15 cellular contexts compared by ENCODE assay signal in the genomic region with DNA sequence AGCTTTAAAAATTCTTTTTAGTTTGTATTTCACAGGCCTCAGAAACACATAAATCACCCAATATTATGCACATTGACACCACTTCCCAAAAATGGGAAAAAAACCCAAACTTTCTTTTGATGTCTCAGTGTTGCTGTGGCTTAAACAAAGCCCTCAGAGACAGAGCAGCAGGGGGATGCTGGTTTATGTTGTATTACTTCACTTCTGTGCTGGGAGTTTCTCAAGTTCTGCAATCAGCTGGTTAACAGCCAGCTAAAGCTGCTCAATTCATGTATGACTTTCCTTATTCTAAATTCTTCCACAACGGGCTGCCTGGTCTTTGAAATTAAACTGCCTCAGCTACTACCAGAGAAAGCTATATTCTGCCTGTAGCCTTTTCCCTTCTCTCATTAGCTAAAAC. TPM values are rescaled to one million over a fixed set of nuclear protein-coding genes. Genes with fewer than 3 reads are reported as not detected.
DNase-seq lines count a peak whose midpoint lies in the region; ATAC-seq and TF ChIP-seq lines count a peak whose summit lies in the region.
"Had no signal": no experiment of that assay in that cellular context is flagged by ENCODE, and none has a peak within 500 bp of the region (broad histone marks: within the 10 kb centered on the region; RNA-seq: fewer than 3 reads in every experiment).

No MANE protein-coding gene starts in this region.

- peak; percentile 81 for DNase-seq in amniotic epithelial cell (ENCODE audit: low read depth)
- DNase-seq in fibroblast of peridontal ligament (ENCODE audit: extremely low read depth), result peak; percentile 77
- DNase-seq in natural killer cell treated with Interleukin-12 subunit alpha and Interleukin-12 subunit beta and Interleukin-15 and Interleukin-18, amount 100 ng/mL, for 72 hours (ENCODE audit: low spot score), result no peak
- no peak for DNase-seq in HFFc6
- no peak for DNase-seq in DMS153 treated with DMSO at 0.1 percent for 48 hours (lab: John Stamatoyannopoulos, UW; ENCODE audit: unreplicated experiment)
- DNase-seq: activated CD4-positive, alpha-beta T cell treated with anti-CD3 and anti-CD28 coated beads, Interleukin-2, amount 50 U/mL, for 1 hour; Caco-2; NCI-H146; NCI-H510A; PC-9 had no signal

- H3K27ac ChIP-seq in muscle layer of duodenum (ENCODE audit: low read length) (peak overlapping the region; percentile 46), urinary bladder (ENCODE audit: low read depth) (peak overlapping the region; percentile 67)
- H3K27ac ChIP-seq: PC-9 had no signal

- peaks cover 3% of the 10 kb centered on the region for H3K9me3 Mint-ChIP-seq in natural killer cell treated with Interleukin-12 subunit alpha and Interleukin-12 subunit beta and Interleukin-15 and Interleukin-18, amount 100 ng/mL, for 72 hours
- no peaks in the 10 kb centered on the region for H3K9me3 Mint-ChIP-seq in HFFc6
- H3K9me3 Mint-ChIP-seq: activated T-helper 2 cell treated with anti-CD3 and anti-CD28 coated beads, Interferon-gamma antibody, Interleukin-2, Interleukin-4, amounts not matched to agents 10 μg/mL and 5 μg/mL and 100 μg/mL, durations not matched to agents 14 hours and 24 hours and 36 hours; T-helper 1 cell treated with Interleukin-12 subunit alpha and Interleukin-12 subunit beta and Interleukin-4 antibody, amounts not matched to agents 30 μg/mL and 1 μg/mL, for 36 hours had no signal

- no peaks in the 10 kb centered on the region for H3K27me3 ChIP-seq in muscle layer of duodenum (ENCODE audit: low read depth, low read length)

- no peaks in the 10 kb centered on the region for H3K9me3 ChIP-seq in muscle layer of duodenum (ENCODE audit: control insufficient read depth in 1 of 2, low read length in 2 of 2)
- H3K9me3 ChIP-seq: Caco-2 had no signal

- peaks cover 4 to 11% of the 10 kb centered on the region in 2 donors for H3K27me3 Mint-ChIP-seq in natural killer cell treated with Interleukin-12 subunit alpha and Interleukin-12 subunit beta and Interleukin-15 and Interleukin-18, amount 100 ng/mL, for 72 hours
- peaks cover 3% of the 10 kb centered on the region for H3K27me3 Mint-ChIP-seq in HFFc6 (ENCODE audit: insufficient read depth)
- H3K27me3 Mint-ChIP-seq: IgD-negative memory B cell had no signal

- H3K4me3 Mint-ChIP-seq in natural killer cell treated with Interleukin-12 subunit alpha and Interleukin-12 subunit beta and Interleukin-15 and Interleukin-18, amount 100 ng/mL, for 72 hours, result no peak overlapping the region
- no peak overlapping the region for H3K4me3 Mint-ChIP-seq in HFFc6
- H3K4me3 Mint-ChIP-seq: IgD-negative memory B cell; T-helper 1 cell treated with Interleukin-12 subunit alpha and Interleukin-12 subunit beta and Interleukin-4 antibody, amounts not matched to agents 30 μg/mL and 1 μg/mL, for 36 hours had no signal

- no peak for TF ChIP-seq CTCF in HFFc6 (IDR thresholded peaks at IDR 0.05)

- ATAC-seq in natural killer cell treated with Interleukin-12 subunit alpha and Interleukin-12 subunit beta and Interleukin-15 and Interleukin-18, amount 100 ng/mL, for 72 hours, result no peak

- WGBS in urinary bladder, result 14% methylated on average over 1 of the region's 1 CpG

- H3K36me3 ChIP-seq in muscle layer of duodenum (ENCODE audit: control insufficient read depth in 1 of 2, insufficient read depth in 2 of 2, low read length in 2 of 2), result no peaks in the 10 kb centered on the region
- no peaks in the 10 kb centered on the region for H3K36me3 ChIP-seq in urinary bladder (ENCODE audit: insufficient read depth)

- H3K27ac Mint-ChIP-seq in natural killer cell treated with Interleukin-12 subunit alpha and Interleukin-12 subunit beta and Interleukin-15 and Interleukin-18, amount 100 ng/mL, for 72 hours, result peak overlapping the region in 1 of 2 donors; percentile 42
- no peak overlapping the region for H3K27ac Mint-ChIP-seq in HFFc6
- H3K27ac Mint-ChIP-seq: activated T-helper 2 cell treated with anti-CD3 and anti-CD28 coated beads, Interferon-gamma antibody, Interleukin-2, Interleukin-4, amounts not matched to agents 10 μg/mL and 5 μg/mL and 100 μg/mL, durations not matched to agents 14 hours and 24 hours and 36 hours; IgD-negative memory B cell; T-helper 1 cell treated with Interleukin-12 subunit alpha and Interleukin-12 subunit beta and Interleukin-4 antibody, amounts not matched to agents 30 μg/mL and 1 μg/mL, for 36 hours had no signal

- H3K36me3 Mint-ChIP-seq in natural killer cell treated with Interleukin-12 subunit alpha and Interleukin-12 subunit beta and Interleukin-15 and Interleukin-18, amount 100 ng/mL, for 72 hours, result no peaks in the 10 kb centered on the region
- no peaks in the 10 kb centered on the region for H3K36me3 Mint-ChIP-seq in HFFc6 (ENCODE audit: low read depth)
- H3K36me3 Mint-ChIP-seq: IgD-negative memory B cell had no signal

- peak overlapping the region in 1 of 2 donors; percentile 33 for H3K4me3 ChIP-seq in muscle layer of duodenum (ENCODE audit: low read depth in 1 of 2, low read length in 2 of 2)
- no peak overlapping the region for H3K4me3 ChIP-seq in urinary bladder (ENCODE audit: low read depth, low read length)
- H3K4me3 ChIP-seq: PC-9 had no signal

- H3K4me1 ChIP-seq in muscle layer of duodenum (ENCODE audit: control insufficient read depth in 1 of 2, insufficient read depth in 2 of 2, low read length in 2 of 2) (peaks cover 4 to 21% of the 10 kb centered on the region in 2 donors), urinary bladder (ENCODE audit: insufficient read depth) (peaks cover 5% of the 10 kb centered on the region)
- H3K4me1 ChIP-seq: Caco-2 had no signal

- H3K4me1 Mint-ChIP-seq in natural killer cell treated with Interleukin-12 subunit alpha and Interleukin-12 subunit beta and Interleukin-15 and Interleukin-18, amount 100 ng/mL, for 72 hours (ENCODE audit: low read depth in 2 of 2), result no peaks in the 10 kb centered on the region
- peaks cover 9% of the 10 kb centered on the region; the same call in 1 of the 2 replicates for H3K4me1 Mint-ChIP-seq in HFFc6 (ENCODE audit: low read depth)
- H3K4me1 Mint-ChIP-seq: IgD-negative memory B cell had no signal

RNA-seq across cellular contexts. Expression of gene FILIP1, which starts 5.6 kb away (rescaled TPM):
- 43.7 TPM for total RNA-seq in urinary bladder
- polyA plus RNA-seq in urinary bladder, result 25.5 TPM
- total RNA-seq in natural killer cell treated with Interleukin-12 subunit alpha and Interleukin-12 subunit beta and Interleukin-15 and Interleukin-18, amount 100 ng/mL, for 72 hours, result not detected
- total RNA-seq in HFFc6 (2021; fragmentation: NEBNext Ultra II Directional; extraction: Animal tissue kit (Norgen Biotek cat#: 25700)), result under 1 TPM; 0.09 to 0.24 (median 0.12) TPM
- total RNA-seq: activated T-helper 2 cell treated with anti-CD3 and anti-CD28 coated beads, Interferon-gamma antibody, Interleukin-2, Interleukin-4, amounts not matched to agents 10 μg/mL and 5 μg/mL and 100 μg/mL, durations not matched to agents 14 hours and 24 hours and 36 hours had no signal
- polyA plus RNA-seq: IgD-negative memory B cell had no signal

Comparison
In these comparisons a context has a peak if more than half of its experiments do, and no peak if none do; other contexts are left out.
1. DNase-seq: peak in amniotic epithelial cell (single experiment) and fibroblast of peridontal ligament (single experiment); none in natural killer cell treated with Interleukin-12 subunit alpha and Interleukin-12 subunit beta and Interleukin-15 and Interleukin-18, amount 100 ng/mL, for 72 hours (single experiment), HFFc6 (single experiment) and DMS153 treated with DMSO at 0.1 percent for 48 hours (single experiment).
2. RNA of gene FILIP1, which starts 5.6 kb away (total RNA-seq): 43.7 TPM in urinary bladder (single experiment); 0.09 to 0.24 TPM in HFFc6 and not detected in natural killer cell treated with Interleukin-12 subunit alpha and Interleukin-12 subunit beta and Interleukin-15 and Interleukin-18, amount 100 ng/mL, for 72 hours; every median in the first group is over 10 times any median in the second.